In the genomic region with DNA sequence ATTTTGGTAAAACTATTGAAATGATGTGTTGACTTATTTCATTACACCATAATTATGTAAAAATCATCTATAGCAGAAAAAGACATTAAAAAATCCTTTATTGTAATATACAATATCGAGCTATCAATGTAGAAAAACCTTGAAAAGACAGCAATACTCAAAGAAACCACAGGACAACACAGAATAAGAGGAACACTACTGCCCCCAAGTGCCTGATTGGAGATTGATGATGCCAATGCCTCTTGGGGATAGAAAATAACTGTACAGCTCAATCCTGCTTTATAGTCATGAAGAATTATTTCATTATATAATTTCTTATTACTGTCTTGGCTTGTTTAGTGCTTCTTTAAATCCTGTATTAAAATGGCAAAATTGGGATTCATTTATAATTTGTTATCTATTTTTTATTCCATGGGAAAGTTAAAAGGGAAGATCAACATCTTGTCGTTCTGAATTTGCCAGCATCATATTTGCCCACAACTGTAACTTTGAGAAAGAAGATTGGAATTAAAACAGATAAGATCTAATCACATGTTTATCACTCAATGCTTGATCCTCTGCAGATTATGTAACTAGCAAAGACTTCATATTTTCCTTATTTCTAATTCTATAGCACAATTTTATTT, we compare ENCODE assay signal across 8 cellular contexts.
DNase-seq lines count a peak whose midpoint lies in the region; ATAC-seq and TF ChIP-seq lines count a peak whose summit lies in the region.

No MANE protein-coding gene starts in this region.

- H3K4me1 ChIP-seq in ascending aorta, result no peaks in the 10 kb centered on the region

- no peaks in the 10 kb centered on the region for H3K4me1 Mint-ChIP-seq in activated T-helper 17 cell treated with anti-CD3 and anti-CD28 coated beads, Interleukin-2, amount 50 U/mL, for 72 hours
- no peaks in the 10 kb centered on the region for H3K4me1 Mint-ChIP-seq in T-helper 2 cell treated with Interferon-gamma antibody and Interleukin-4, amounts not matched to agents 5 μg/mL and 100 μg/mL, for 36 hours (ENCODE audit: low read depth)

- no peaks in the 10 kb centered on the region for H3K27me3 ChIP-seq in ascending aorta

- H3K36me3 ChIP-seq in ascending aorta, result no peaks in the 10 kb centered on the region

- peak; percentile 59 for TF ChIP-seq CTCF in astrocyte of the spinal cord (IDR thresholded peaks at IDR 0.05; ENCODE audit: low read depth, low read length)
- TF ChIP-seq CTCF in ascending aorta (IDR thresholded peaks at IDR 0.05), result no peak

- in situ Hi-C loops in astrocyte of the spinal cord (cut with HindIII; ENCODE audit: low sequenced_read_pairs), result no loop called here

- no peak overlapping the region for H3K4me3 Mint-ChIP-seq in activated T-helper 17 cell treated with anti-CD3 and anti-CD28 coated beads, Interleukin-2, amount 50 U/mL, for 72 hours
- no peak overlapping the region for H3K4me3 Mint-ChIP-seq in T-helper 2 cell treated with Interferon-gamma antibody and Interleukin-4, amounts not matched to agents 5 μg/mL and 100 μg/mL, for 36 hours

- DNase-seq in DMS53 (lab: John Stamatoyannopoulos, UW), result peak; percentile 88
- DNase-seq in NCI-H510A treated with DMSO at 0.1 percent for 48 hours (lab: John Stamatoyannopoulos, UW), result peak; percentile 63
- peak; percentile 39 for DNase-seq in astrocyte of the spinal cord (ENCODE audit: low read depth, low spot score)
- DNase-seq in middle frontal gyrus (ENCODE audit: extremely low spot score, low spot score), result peak; percentile 7
- DNase-seq in T-helper 2 cell treated with Interferon-gamma antibody and Interleukin-4, amounts not matched to agents 5 μg/mL and 100 μg/mL, for 36 hours (ENCODE audit: low spot score), result no peak
- DNase-seq in ascending aorta (ENCODE audit: low spot score in 2 of 2), result no peak

- H3K4me3 ChIP-seq in astrocyte of the spinal cord (ENCODE audit: low read depth, low read length) (no peak overlapping the region), ascending aorta (no peak overlapping the region)

- H3K9me3 Mint-ChIP-seq in activated T-helper 17 cell treated with anti-CD3 and anti-CD28 coated beads, Interleukin-2, amount 50 U/mL, for 72 hours, result peaks cover 12% of the 10 kb centered on the region
- H3K9me3 Mint-ChIP-seq in T-helper 2 cell treated with Interferon-gamma antibody and Interleukin-4, amounts not matched to agents 5 μg/mL and 100 μg/mL, for 36 hours, result peaks cover 20% of the 10 kb centered on the region

- no peaks in the 10 kb centered on the region for H3K36me3 Mint-ChIP-seq in activated T-helper 17 cell treated with anti-CD3 and anti-CD28 coated beads, Interleukin-2, amount 50 U/mL, for 72 hours (ENCODE audit: low read depth)
- no peaks in the 10 kb centered on the region for H3K36me3 Mint-ChIP-seq in T-helper 2 cell treated with Interferon-gamma antibody and Interleukin-4, amounts not matched to agents 5 μg/mL and 100 μg/mL, for 36 hours (ENCODE audit: low read depth)

- peak; percentile 74 for ATAC-seq in HG03432 (IDR thresholded peaks at IDR 0.05; ENCODE audit: unreplicated experiment)
- ATAC-seq in activated T-helper 17 cell treated with anti-CD3 and anti-CD28 coated beads, Interleukin-2, amount 50 U/mL, for 72 hours (replicated peaks), result no peak

- no peak overlapping the region for H3K27ac ChIP-seq in ascending aorta

- no peaks in the 10 kb centered on the region for H3K9me3 ChIP-seq in ascending aorta

- intact Hi-C loops in ascending aorta (cut with DNase I), result no loop called here

- H3K27ac Mint-ChIP-seq in activated T-helper 17 cell treated with anti-CD3 and anti-CD28 coated beads, Interleukin-2, amount 50 U/mL, for 72 hours, result no peak overlapping the region
- no peak overlapping the region for H3K27ac Mint-ChIP-seq in T-helper 2 cell treated with Interferon-gamma antibody and Interleukin-4, amounts not matched to agents 5 μg/mL and 100 μg/mL, for 36 hours

- no peaks in the 10 kb centered on the region for H3K27me3 Mint-ChIP-seq in activated T-helper 17 cell treated with anti-CD3 and anti-CD28 coated beads, Interleukin-2, amount 50 U/mL, for 72 hours
- no peaks in the 10 kb centered on the region for H3K27me3 Mint-ChIP-seq in T-helper 2 cell treated with Interferon-gamma antibody and Interleukin-4, amounts not matched to agents 5 μg/mL and 100 μg/mL, for 36 hours (ENCODE audit: low read depth)

Comparison
In these comparisons a context has a peak if more than half of its experiments do, and no peak if none do; other contexts are left out.
1. DNase-seq: peak in DMS53 (single experiment), NCI-H510A treated with DMSO at 0.1 percent for 48 hours (single experiment), astrocyte of the spinal cord (single experiment) and middle frontal gyrus (single experiment); none in T-helper 2 cell treated with Interferon-gamma antibody and Interleukin-4, amounts not matched to agents 5 μg/mL and 100 μg/mL, for 36 hours (single experiment) and ascending aorta (0 of 2).